ENCODE assay signal across 9 cellular contexts in the genomic region with DNA sequence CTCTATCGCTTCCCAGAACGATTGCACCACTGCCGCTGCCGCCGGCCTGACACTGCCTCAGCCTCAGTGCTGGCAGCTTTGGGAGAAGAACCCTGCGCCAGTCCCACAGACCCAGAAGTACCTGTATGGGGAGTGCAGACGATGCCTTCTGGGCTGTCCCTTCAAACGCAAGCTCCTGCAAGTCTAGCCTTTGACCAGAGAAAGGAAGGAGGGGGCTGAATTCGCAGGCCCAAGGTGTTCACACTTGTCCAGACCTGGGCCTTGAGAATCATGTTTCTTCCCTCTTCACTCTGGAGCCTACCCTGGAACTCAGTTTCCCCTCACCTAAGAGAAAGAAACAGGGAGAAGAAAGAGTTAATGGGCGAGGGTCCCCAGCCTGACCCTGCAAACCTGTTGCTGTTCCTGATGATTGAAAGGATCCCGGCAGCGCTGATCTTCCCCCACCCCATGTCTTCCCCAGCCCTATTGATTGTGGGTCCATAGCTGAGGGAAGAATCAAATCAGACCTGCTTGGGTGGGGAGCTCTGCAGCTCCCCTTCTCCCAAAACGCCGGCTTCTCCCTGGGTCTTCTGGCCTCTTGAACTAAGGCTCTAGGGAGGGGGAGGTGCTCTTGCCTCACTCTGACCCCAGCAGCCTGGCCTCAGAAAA. TPM values are rescaled to one million over a fixed set of nuclear protein-coding genes. Genes with fewer than 3 reads are reported as not detected.
DNase-seq lines count a peak whose midpoint lies in the region; ATAC-seq lines count a peak whose summit lies in the region.
"Had no signal": no experiment of that assay in that cellular context is flagged by ENCODE, and none has a peak within 500 bp of the region (broad histone marks: within the 10 kb centered on the region; RNA-seq: fewer than 3 reads in every experiment).

No MANE protein-coding gene starts in this region.

- intact Hi-C loops in right cardiac atrium (cut with DNase I) = loop anchor here in 1 of 4 donors (10.0 kb wide), 1 partner anchor 113 kb away; the partner anchor contains the start of gene CBL

- H3K27ac ChIP-seq in SJSA1 = no peak overlapping the region
- peak overlapping the region; percentile 90 for H3K27ac ChIP-seq in right cardiac atrium (ENCODE audit: low read length)
- peak overlapping the region; percentile 84 for H3K27ac ChIP-seq in skeletal muscle tissue (ENCODE audit: low read depth, low read length)

- peaks cover 11% of the 10 kb centered on the region for H3K36me3 ChIP-seq in ES-I3 (ENCODE audit: insufficient read depth, low read length)
- H3K36me3 ChIP-seq in SJSA1 = peaks cover 5% of the 10 kb centered on the region; the same call in 1 of the 2 replicates
- peaks cover 0 to 6% (median 4%) of the 10 kb centered on the region in 3 donors for H3K36me3 ChIP-seq in skeletal muscle tissue (ENCODE audit: control insufficient read depth in 3 of 3, insufficient read depth in 3 of 3, low read length in 3 of 3)

- in situ Hi-C loops in G401 (cut with HindIII; ENCODE audit: low sequenced_read_pairs) = loop anchor here (25.0 kb wide), 1 partner anchor 205 kb away; the partner anchor contains the start of genes C2CD2L, DPAGT1 and HINFP

- DNase-seq in SJSA1 (ENCODE audit: low read depth in 1 of 2, low spot score in 2 of 2) (no peak), right cardiac atrium (no peak), NCI-H1417 treated with DMSO at 0.1 percent for 48 hours (lab: John Stamatoyannopoulos, UW) (no peak), activated gamma-delta T cell (lab: John Stamatoyannopoulos, UW) (no peak), G401 (ENCODE audit: low spot score) (no peak)
- DNase-seq: foreskin melanocyte had no signal

- WGBS in right cardiac atrium = 40% methylated on average over 14 of the region's 14 CpGs

- no peaks in the 10 kb centered on the region for H3K27me3 ChIP-seq in SJSA1 (replicated peaks)
- no peaks in the 10 kb centered on the region for H3K27me3 ChIP-seq in right cardiac atrium (ENCODE audit: control insufficient read depth, insufficient read depth)
- peaks cover 0 to 9% (median 8%) of the 10 kb centered on the region in 3 donors for H3K27me3 ChIP-seq in skeletal muscle tissue (ENCODE audit: control insufficient read depth in 3 of 3, insufficient read depth in 3 of 3, low read length in 3 of 3)

- H3K4me1 ChIP-seq in ES-I3 (ENCODE audit: insufficient read depth, low read length) (peaks cover 24% of the 10 kb centered on the region), SJSA1 (replicated peaks) (peaks cover 53% of the 10 kb centered on the region), right cardiac atrium (ENCODE audit: control insufficient read depth, insufficient read depth, low read length) (peaks cover 13% of the 10 kb centered on the region), skeletal muscle tissue (ENCODE audit: control insufficient read depth in 3 of 3, insufficient read depth in 3 of 3, low read length in 3 of 3) (peaks cover 47 to 62% (median 61%) of the 10 kb centered on the region in 3 donors)

- no peaks in the 10 kb centered on the region for H3K9me3 ChIP-seq in ES-I3 (ENCODE audit: control insufficient read depth, insufficient read depth, low read length)
- H3K9me3 ChIP-seq in SJSA1 (replicated peaks) = no peaks in the 10 kb centered on the region
- H3K9me3 ChIP-seq in right cardiac atrium (ENCODE audit: control insufficient read depth, low read length) = no peaks in the 10 kb centered on the region
- H3K9me3 ChIP-seq in skeletal muscle tissue (ENCODE audit: control insufficient read depth in 3 of 3, low read length in 3 of 3) = no peaks in the 10 kb centered on the region

- ATAC-seq in right cardiac atrium (no peak), GM21825 (IDR thresholded peaks at IDR 0.05; ENCODE audit: unreplicated experiment) (no peak)

- H3K9ac ChIP-seq in ES-I3 (ENCODE audit: low read depth, low read length) = peak overlapping the region; percentile 56
- peak overlapping the region; percentile 19 to 79 (median 74) for H3K9ac ChIP-seq in skeletal muscle tissue (ENCODE audit: low read depth in 1 of 3, low read length in 3 of 3)

- H3K4me3 ChIP-seq in SJSA1 (peak overlapping the region; percentile 59; the same call in 1 of the 2 replicates), right cardiac atrium (ENCODE audit: low read length) (peak overlapping the region; percentile 80), skeletal muscle tissue (ENCODE audit: low read length in 3 of 3) (peak overlapping the region; percentile 30 to 63 (median 59))

RNA-seq across cellular contexts. Expression of gene MCAM, which starts 0.8 kb away (rescaled TPM):
- 272 and 358 TPM in 2 replicates for total RNA-seq in SJSA1 (2014; rRNA removed; shearing (Covaris generic))
- total RNA-seq in right cardiac atrium = 100 to 1,000 TPM in 2 of 4 donors, 10 to 100 TPM in 2; 95.1 to 127 (median 104) TPM
- polyA plus RNA-seq in right cardiac atrium = 97.2 TPM
- 120 TPM for total RNA-seq in skeletal muscle tissue
- total RNA-seq in G401 (2014; rRNA removed; shearing (Covaris generic)) = 77.2 and 90.3 TPM in 2 replicates

RNA-seq across cellular contexts. Expression of gene RNF26, which starts 16.6 kb away (rescaled TPM):
- 2.2 and 3.4 TPM in 2 replicates for total RNA-seq in SJSA1 (2014; rRNA removed; shearing (Covaris generic))
- 10 to 100 TPM; 12.7 to 19.6 (median 15.2) TPM for total RNA-seq in right cardiac atrium
- 9.7 TPM for polyA plus RNA-seq in right cardiac atrium
- total RNA-seq in skeletal muscle tissue = 2.1 TPM
- total RNA-seq in G401 (2014; rRNA removed; shearing (Covaris generic)) = 19.3 and 19.9 TPM in 2 replicates

RNA-seq across cellular contexts. Expression of gene C1QTNF5, which starts 23.0 kb away (rescaled TPM):
- total RNA-seq in SJSA1 (2014; rRNA removed; shearing (Covaris generic)) = 0.11 TPM in 1 of 2 replicates, not detected in the other
- 10 to 100 TPM; 21.4 to 31.0 (median 24.1) TPM for total RNA-seq in right cardiac atrium
- 27.1 TPM for polyA plus RNA-seq in right cardiac atrium
- 17.2 TPM for total RNA-seq in skeletal muscle tissue
- total RNA-seq in G401 (2014; rRNA removed; shearing (Covaris generic)) = 0.17 and 1.0 TPM in 2 replicates

RNA-seq across cellular contexts. Expression of gene MFRP, which starts 28.8 kb away (rescaled TPM):
- not detected in 2 replicates for total RNA-seq in SJSA1 (2014; rRNA removed; shearing (Covaris generic))
- total RNA-seq in right cardiac atrium (under 1 TPM in 1 of 4 donors, not detected in 3; 0.06 TPM), skeletal muscle tissue (not detected)
- polyA plus RNA-seq in right cardiac atrium = 0.02 TPM
- total RNA-seq in G401 (2014; rRNA removed; shearing (Covaris generic)) = 0.25 and 7.3 TPM in 2 replicates
